16 cellular contexts compared by ENCODE assay signal in genomic region chr7:56175784-56176183, GRCh38. TPM values are rescaled to one million over a fixed set of nuclear protein-coding genes. Genes with fewer than 3 reads are reported as not detected.
A peak's percentile ranks its signal among the peaks of the same experiment; 100 is the strongest.
DNase-seq lines count a peak whose midpoint lies in the region; ATAC-seq and TF ChIP-seq lines count a peak whose summit lies in the region.
"Had no signal": no experiment of that assay in that cellular context is flagged by ENCODE, and none has a peak within 500 bp of the region (broad histone marks: within the 10 kb centered on the region; RNA-seq: fewer than 3 reads in every experiment).

No MANE protein-coding gene starts in this region.

- H3K4me1 ChIP-seq in adrenal gland (replicated peaks in 1 of 2), result no peaks in the 10 kb centered on the region
- peaks cover 0 to 3% of the 10 kb centered on the region in 2 donors for H3K4me1 ChIP-seq in left lung
- H3K4me1 ChIP-seq in HAP-1, result no peaks in the 10 kb centered on the region
- no peaks in the 10 kb centered on the region for H3K4me1 ChIP-seq in endodermal cell (ENCODE audit: control insufficient read depth, insufficient read depth, low read length)
- H3K4me1 ChIP-seq: colonic mucosa had no signal

- H3K9me3 ChIP-seq in adrenal gland (replicated peaks in 1 of 3) (no peaks in the 10 kb centered on the region), left lung (peaks cover 0 to 19% of the 10 kb centered on the region in 2 donors), HAP-1 (no peaks in the 10 kb centered on the region), endodermal cell (ENCODE audit: control insufficient read depth, low read length) (peaks cover 65% of the 10 kb centered on the region)
- H3K9me3 ChIP-seq: colonic mucosa had no signal

- H3K9me3 Mint-ChIP-seq in HFFc6 (peaks cover 20% of the 10 kb centered on the region), endodermal cell (peaks cover 84% of the 10 kb centered on the region)

- ATAC-seq in left lung, result no peak

- H3K4me3 ChIP-seq in adrenal gland, result peak overlapping the region in 2 of 4 donors; percentile 42 to 71
- H3K4me3 ChIP-seq in left lung, result peak overlapping the region; percentile 31 to 32
- no peak overlapping the region for H3K4me3 ChIP-seq in HAP-1
- H3K4me3 ChIP-seq in endodermal cell (ENCODE audit: low read length), result no peak overlapping the region
- H3K4me3 ChIP-seq: colonic mucosa had no signal

- H3K4me1 Mint-ChIP-seq in HFFc6 (ENCODE audit: low read depth) (no peaks in the 10 kb centered on the region), endodermal cell (no peaks in the 10 kb centered on the region)

- H3K27me3 ChIP-seq in adrenal gland (no peaks in the 10 kb centered on the region), left lung (peaks cover 0 to 22% of the 10 kb centered on the region in 2 donors), HAP-1 (ENCODE audit: low read depth) (no peaks in the 10 kb centered on the region), endodermal cell (ENCODE audit: control insufficient read depth, insufficient read depth, low read length, poor library complexity, severe bottlenecking) (no peaks in the 10 kb centered on the region)
- H3K27me3 ChIP-seq: colonic mucosa had no signal

- TF ChIP-seq CTCF in adrenal gland (IDR thresholded peaks at IDR 0.05), result no peak
- TF ChIP-seq CTCF in left lung (IDR thresholded peaks at IDR 0.05), result no peak
- TF ChIP-seq CTCF in HFFc6 (IDR thresholded peaks at IDR 0.05), result no peak
- TF ChIP-seq CTCF in endodermal cell (conservative IDR thresholded peaks at IDR 0.05), result no peak

- H3K27me3 Mint-ChIP-seq in HFFc6 (ENCODE audit: insufficient read depth) (no peaks in the 10 kb centered on the region), endodermal cell (ENCODE audit: insufficient read depth) (no peaks in the 10 kb centered on the region)

- TF ChIP-seq POLR2A in adrenal gland (IDR thresholded peaks at IDR 0.05), result no peak

- H3K27ac ChIP-seq in adrenal gland (peak overlapping the region in 1 of 5 donors; percentile 34), left lung (no peak overlapping the region), endodermal cell (ENCODE audit: low read depth, low read length) (no peak overlapping the region)
- H3K27ac ChIP-seq: colonic mucosa had no signal

- in situ Hi-C loops in HAP-1 (cut with MboI; ENCODE audit: low sequenced_read_pairs), result no loop called here

- H3K36me3 Mint-ChIP-seq in HFFc6 (ENCODE audit: low read depth) (0 out of 2 replicates have a peak, but pooled peaks cover 11% of the 10 kb centered on the region), endodermal cell (ENCODE audit: low read depth) (peaks cover 3% of the 10 kb centered on the region)

- no peak overlapping the region for H3K27ac Mint-ChIP-seq in HFFc6
- H3K27ac Mint-ChIP-seq in endodermal cell, result no peak overlapping the region

- H3K36me3 ChIP-seq in adrenal gland (replicated peaks in 1 of 2) (no peaks in the 10 kb centered on the region), left lung (no peaks in the 10 kb centered on the region), HAP-1 (replicated peaks) (no peaks in the 10 kb centered on the region), endodermal cell (ENCODE audit: control insufficient read depth, insufficient read depth, low read length) (no peaks in the 10 kb centered on the region)
- H3K36me3 ChIP-seq: colonic mucosa had no signal

- H3K4me3 Mint-ChIP-seq in HFFc6, result no peak overlapping the region
- H3K4me3 Mint-ChIP-seq in endodermal cell, result no peak overlapping the region

- H3K9ac ChIP-seq in endodermal cell (ENCODE audit: extremely low read depth, low read length, poor library complexity, severe bottlenecking), result no peak overlapping the region

- 36 to 70% (median 48%) methylated on average over 14 of the region's 14 CpGs for WGBS in adrenal gland, 4 donors
- WGBS in endodermal cell (ENCODE audit: insufficient coverage in 1 of 2, insufficient read length in 1 of 2), 2 experiments, result 81 to 83% methylated on average over 14 of the region's 14 CpGs

- intact Hi-C loops in adrenal gland (cut with DNase I) (no loop called here), left lung (cut with DNase I) (no loop called here)

- DNase-seq in DMS114 treated with DMSO at 0.1 percent for 48 hours (lab: John Stamatoyannopoulos, UW; ENCODE audit: unreplicated experiment) (peak; percentile 54), adrenal gland (peak in 4 of 7 donors; percentile 15 to 50 (median 20)), left lung (no peak), superior temporal gyrus (ENCODE audit: extremely low spot score) (peak; percentile 12), HFFc6 (no peak), HAP-1 (ENCODE audit: low spot score in 2 of 2) (no peak), endodermal cell (no peak)
- DNase-seq in stimulated activated CD4-positive, alpha-beta T cell treated with anti-CD3 and anti-CD28 coated beads, Interleukin-2, amount 100 ng/mL, for 48 hours, result no peak
- DNase-seq: activated CD4-positive, CD25-positive, alpha-beta regulatory T cell; Calu3; colonic mucosa; NCI-H2029; RPMI8226; T-helper 1 cell had no signal

RNA-seq across cellular contexts. Expression of gene NUPR2, which starts 59.6 kb away (rescaled TPM):
- total RNA-seq in adrenal gland (1 to 10 TPM in 2 of 8 donors, not detected in 6; 1.6 to 2.5 TPM), left lung (1 to 10 TPM in 1 of 2 donors, under 1 TPM in 1; 0.99 to 4.6 TPM), endodermal cell (not detected)
- polyA plus RNA-seq in adrenal gland, result not detected
- not detected for total RNA-seq in HFFc6 (2021; fragmentation: NEBNext Ultra II Directional; extraction: Animal tissue kit (Norgen Biotek cat#: 25700))
- not detected for polyA plus RNA-seq in endodermal cell (2013, experiment 1 of 2)
- polyA plus RNA-seq in endodermal cell (2013, experiment 2 of 2), result not detected
- total RNA-seq: Calu3, left cardiac atrium, posterior vena cava had no signal

Comparison
In these comparisons a context has a peak if more than half of its experiments do, and no peak if none do; other contexts are left out.
1. DNase-seq: peak in DMS114 treated with DMSO at 0.1 percent for 48 hours (single experiment), adrenal gland (4 of 7) and superior temporal gyrus (single experiment); none in left lung (0 of 2), HFFc6 (single experiment), stimulated activated CD4-positive, alpha-beta T cell treated with anti-CD3 and anti-CD28 coated beads, Interleukin-2, amount 100 ng/mL, for 48 hours (0 of 2), HAP-1 (0 of 2) and endodermal cell (single experiment).
2. H3K4me3 ChIP-seq: peak in left lung (2 of 2); none in HAP-1 (single experiment) and endodermal cell (single experiment).